In genomic region chr5:140357731-140358093, GRCh38 we compare ENCODE assay signal across 8 cellular contexts. TPM values are rescaled to one million over a fixed set of nuclear protein-coding genes. Genes with fewer than 3 reads are reported as not detected.
DNase-seq lines count a peak whose midpoint lies in the region; ATAC-seq and TF ChIP-seq lines count a peak whose summit lies in the region.

No MANE protein-coding gene starts in this region.

- H3K27me3 Mint-ChIP-seq in central memory CD8-positive, alpha-beta T cell, result peaks cover 9% of the 10 kb centered on the region

- no peaks in the 10 kb centered on the region for H3K36me3 ChIP-seq in BE2C

- H3K27me3 ChIP-seq in BE2C, result no peaks in the 10 kb centered on the region

- H3K36me3 Mint-ChIP-seq in central memory CD8-positive, alpha-beta T cell (ENCODE audit: insufficient read depth), result no peaks in the 10 kb centered on the region

- TF ChIP-seq CTCF in BE2C (IDR thresholded peaks at IDR 0.05; ENCODE audit: low read depth, low read length), result peak; percentile 91

- peak; percentile 96 for ATAC-seq in HG03342 (IDR thresholded peaks at IDR 0.05; ENCODE audit: unreplicated experiment)
- ATAC-seq in central memory CD8-positive, alpha-beta T cell (replicated peaks; ENCODE audit: extremely low read depth, poor library complexity, severe bottlenecking), result peak; percentile 96
- peak; percentile 97 for ATAC-seq in left lobe of liver

- H3K9me3 ChIP-seq in BE2C, result no peaks in the 10 kb centered on the region

- H3K4me1 ChIP-seq in BE2C, result no peaks in the 10 kb centered on the region

- no peaks in the 10 kb centered on the region for H3K9me3 Mint-ChIP-seq in central memory CD8-positive, alpha-beta T cell

- DNase-seq in BE2C (peak; percentile 83), GM19238 (ENCODE audit: insufficient read length, low spot score) (peak; percentile 85), NCI-H345 (lab: John Stamatoyannopoulos, UW) (peak; percentile 81), left lobe of liver (ENCODE audit: low spot score) (peak; percentile 83)
- DNase-seq in activated CD4-positive, CD25-positive, alpha-beta regulatory T cell treated with anti-CD3 and anti-CD28 coated beads, Interleukin-2, amount 50 U/mL, for 72 hours, result peak; percentile 77
- peak; percentile 56 to 62 for DNase-seq in central memory CD8-positive, alpha-beta T cell (ENCODE audit: low spot score in 2 of 2)
- DNase-seq in stimulated activated CD4-positive, alpha-beta T cell treated with anti-CD3 and anti-CD28 coated beads, Interleukin-4, amount 100 ng/mL, for 1 hour, result peak; percentile 72

- no peak overlapping the region for H3K27ac Mint-ChIP-seq in central memory CD8-positive, alpha-beta T cell (ENCODE audit: low read depth)

- H3K4me3 Mint-ChIP-seq in central memory CD8-positive, alpha-beta T cell, result peak overlapping the region; percentile 51

- H3K4me1 Mint-ChIP-seq in central memory CD8-positive, alpha-beta T cell, result peaks cover 8% of the 10 kb centered on the region

- H3K4me3 ChIP-seq in BE2C (ENCODE audit: low read depth, low read length), result peak overlapping the region; percentile 41

RNA-seq across cellular contexts. Expression of gene SLC4A9, which starts 2.3 kb away (rescaled TPM):
- not detected for polyA plus RNA-seq in BE2C (2012; ENCODE audit: insufficient read depth, insufficient read length, low read depth)
- total RNA-seq in left lobe of liver, result 0.10 TPM

RNA-seq across cellular contexts. Expression of gene HBEGF, which starts 11.3 kb away (rescaled TPM):
- polyA plus RNA-seq in BE2C (2012; ENCODE audit: insufficient read depth, insufficient read length, low read depth), result 9.8 TPM
- total RNA-seq in left lobe of liver, result 0.70 TPM

RNA-seq across cellular contexts. Expression of gene ANKHD1, which starts 43.9 kb away (rescaled TPM):
- 103 TPM for polyA plus RNA-seq in BE2C (2012; ENCODE audit: insufficient read depth, insufficient read length, low read depth)
- total RNA-seq in left lobe of liver, result 60.6 TPM

RNA-seq across cellular contexts. Expression of gene PFDN1, which starts 54.8 kb away (rescaled TPM):
- polyA plus RNA-seq in BE2C (2012; ENCODE audit: insufficient read depth, insufficient read length, low read depth), result 99.7 TPM
- 11.0 TPM for total RNA-seq in left lobe of liver

Comparison
In these comparisons a context has a peak if more than half of its experiments do, and no peak if none do; other contexts are left out.
1. Peak in every context shown above with its lines: DNase-seq, ATAC-seq and H3K4me3 ChIP-seq.